In the genomic region with DNA sequence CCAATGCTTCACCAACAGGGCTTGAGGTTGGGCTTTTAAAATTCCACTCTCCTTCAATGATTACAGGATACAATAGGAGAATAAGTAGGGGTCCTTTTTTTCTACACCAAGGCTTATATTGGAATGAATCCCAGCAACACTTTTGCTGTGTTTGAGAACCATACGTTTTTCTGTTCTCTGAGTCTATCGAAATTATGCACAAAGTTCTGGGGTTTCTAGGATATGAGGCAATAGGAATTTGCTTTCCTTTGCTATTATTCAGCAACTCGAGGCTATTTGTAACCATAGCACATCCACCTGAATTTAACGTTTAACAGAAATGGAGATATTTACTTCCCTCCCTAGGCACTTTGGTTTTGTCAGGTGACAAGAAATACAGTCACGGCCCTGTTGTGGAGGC, we compare ENCODE assay signal across 20 cellular contexts.
DNase-seq lines count a peak whose midpoint lies in the region; TF ChIP-seq lines count a peak whose summit lies in the region.
"Had no signal": no experiment of that assay in that cellular context is flagged by ENCODE, and none has a peak within 500 bp of the region (broad histone marks: within the 10 kb centered on the region; RNA-seq: fewer than 3 reads in every experiment).

No MANE protein-coding gene starts in this region.

- in situ Hi-C loops in astrocyte of the spinal cord (cut with HindIII; ENCODE audit: low sequenced_read_pairs), result no loop called here

- CTCF ChIA-PET in HEK293T (lab: Yijun Ruan, JAX), result no interaction called here

- no peak for TF ChIP-seq CTCF in GM12865 (IDR thresholded peaks at IDR 0.05; ENCODE audit: insufficient read depth, low read depth, low read length, missing control alignments)
- TF ChIP-seq CTCF in astrocyte of the spinal cord (IDR thresholded peaks at IDR 0.05; ENCODE audit: low read depth, low read length), result no peak

- DNase-seq in GM12865 (ENCODE audit: low read depth), result peak; percentile 9
- DNase-seq in NOMO-1 treated with dmso at 0.1 percent for 144 hours (lab: John Stamatoyannopoulos, UW; ENCODE audit: unreplicated experiment), result peak; percentile 37
- DNase-seq in astrocyte of the spinal cord (ENCODE audit: low read depth, low spot score), result peak; percentile 59
- DNase-seq in fibroblast of peridontal ligament (ENCODE audit: extremely low read depth), result peak; percentile 30
- DNase-seq in stimulated activated CD4-positive, alpha-beta T cell treated with anti-CD3 and anti-CD28 coated beads, Interleukin-4, amount 100 ng/mL, for 4 hours, result no peak
- no peak for DNase-seq in HEK293T (ENCODE audit: extremely low spot score)
- no peak for DNase-seq in AG08396 (ENCODE audit: low spot score)
- DNase-seq: AML-193; CD4-positive, alpha-beta T cell; HCEC 1CT; IMR-90; NCI-H1092; NCI-H1417 treated with DMSO at 0.1 percent for 48 hours; NCI-H1694 treated with DMSO at 0.1 percent for 48 hours; NCI-H2081; NCI-H2227 treated with DMSO at 0.1 percent for 48 hours; NCI-H69; PC-3; SJCRH30 had no signal

- POLR2A ChIA-PET in HEK293T (lab: Yijun Ruan, JAX), result no interaction called here

- H3K4me3 ChIP-seq in GM12865 (ENCODE audit: low read depth, low read length) (no peak overlapping the region), astrocyte of the spinal cord (ENCODE audit: low read depth, low read length) (no peak overlapping the region)
- H3K4me3 ChIP-seq: BLaER1 treated with 17β-estradiol and CSF1 and Interleukin-3, amounts not matched to agents 10 nM and 100 nM; SJCRH30 had no signal

TF ChIP-seq in HEK293T, 16 proteins besides CTCF, POLR2A, EP300 and RAD21:
- TF ChIP-seq, protein P1, sequence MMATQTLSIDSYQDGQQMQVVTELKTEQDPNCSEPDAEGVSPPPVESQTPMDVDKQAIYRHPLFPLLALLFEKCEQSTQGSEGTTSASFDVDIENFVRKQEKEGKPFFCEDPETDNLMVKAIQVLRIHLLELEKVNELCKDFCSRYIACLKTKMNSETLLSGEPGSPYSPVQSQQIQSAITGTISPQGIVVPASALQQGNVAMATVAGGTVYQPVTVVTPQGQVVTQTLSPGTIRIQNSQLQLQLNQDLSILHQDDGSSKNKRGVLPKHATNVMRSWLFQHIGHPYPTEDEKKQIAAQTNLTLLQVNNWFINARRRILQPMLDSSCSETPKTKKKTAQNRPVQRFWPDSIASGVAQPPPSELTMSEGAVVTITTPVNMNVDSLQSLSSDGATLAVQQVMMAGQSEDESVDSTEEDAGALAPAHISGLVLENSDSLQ (IDR thresholded peaks at IDR 0.05), result no peak
- TF ChIP-seq HDGF (IDR thresholded peaks at IDR 0.05; ENCODE audit: borderline replicate concordance) (no peak), TARDBP (IDR thresholded peaks at IDR 0.05) (no peak), ELF4 (IDR thresholded peaks at IDR 0.05) (no peak), SP1 (IDR thresholded peaks at IDR 0.05) (no peak), BHLHE40 (IDR thresholded peaks at IDR 0.05; ENCODE audit: borderline replicate concordance) (no peak), ARNT (IDR thresholded peaks at IDR 0.05) (no peak), NFRKB (IDR thresholded peaks at IDR 0.05) (no peak), FOXA1 (IDR thresholded peaks at IDR 0.05) (no peak), FOXK2 (IDR thresholded peaks at IDR 0.05) (no peak), CTBP1 (IDR thresholded peaks at IDR 0.05; ENCODE audit: borderline replicate concordance) (no peak), ZNF384 (IDR thresholded peaks at IDR 0.05) (no peak), SUZ12 (IDR thresholded peaks at IDR 0.05) (no peak), FOXM1 (IDR thresholded peaks at IDR 0.05; ENCODE audit: borderline replicate concordance) (no peak), LEF1 (IDR thresholded peaks at IDR 0.05; ENCODE audit: borderline replicate concordance) (no peak), L3MBTL2 (conservative IDR thresholded peaks at IDR 0.05) (no peak)

Comparison
In these comparisons a context has a peak if more than half of its experiments do, and no peak if none do; other contexts are left out.
1. DNase-seq: peak in GM12865 (single experiment), NOMO-1 treated with dmso at 0.1 percent for 144 hours (single experiment), astrocyte of the spinal cord (single experiment) and fibroblast of peridontal ligament (single experiment); none in stimulated activated CD4-positive, alpha-beta T cell treated with anti-CD3 and anti-CD28 coated beads, Interleukin-4, amount 100 ng/mL, for 4 hours (0 of 2), HEK293T (single experiment) and AG08396 (single experiment).